Comparison of ENCODE assay signal across 22 cellular contexts in the genomic region with DNA sequence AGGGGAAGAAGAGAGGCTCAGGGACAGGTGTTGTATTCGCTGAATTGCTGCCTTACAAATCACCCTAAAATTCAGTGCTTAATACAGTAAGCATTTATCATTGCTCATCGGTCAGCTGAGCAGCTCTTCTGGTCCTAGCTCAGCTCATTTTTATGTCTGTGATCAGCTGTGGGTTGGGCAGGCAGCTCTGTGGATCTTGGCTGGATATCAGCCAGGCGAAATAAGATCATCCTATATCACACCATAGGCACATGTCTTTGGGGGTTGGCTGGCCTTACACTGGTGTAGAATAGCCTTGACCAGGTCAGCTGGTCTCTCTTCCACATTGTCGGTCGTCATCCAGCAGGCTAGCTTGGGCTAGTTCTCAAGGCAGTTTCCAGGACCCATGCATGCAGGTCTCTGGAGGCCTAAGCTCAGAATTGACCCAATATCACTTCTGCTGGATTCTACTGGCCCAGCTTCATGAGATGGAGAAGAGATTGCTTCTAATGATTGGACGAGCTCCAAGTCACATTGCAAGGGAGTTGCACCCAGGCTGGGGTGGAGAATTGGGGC.
"Had no signal": no experiment of that assay in that cellular context is flagged by ENCODE, and none has a peak within 500 bp of the region (broad histone marks: within the 10 kb centered on the region; RNA-seq: fewer than 3 reads in every experiment).

No MANE protein-coding gene starts in this region.

- H3K9me3 ChIP-seq: SJSA1 had no signal

- H3K27ac Mint-ChIP-seq: IgD-negative memory B cell had no signal

- H3K27me3 ChIP-seq: SJSA1 had no signal

- H3K4me3 Mint-ChIP-seq: IgD-negative memory B cell had no signal

- H3K27ac ChIP-seq: KMS-11, SJSA1, SK-N-MC had no signal

- H3K36me3 ChIP-seq: SJSA1 had no signal

- H3K9me3 Mint-ChIP-seq: IgD-negative memory B cell had no signal

- H3K9ac ChIP-seq: KMS-11 had no signal

- DNase-seq: Kasumi-1, MM.1S, NCI-H1105, NCI-H1417 treated with DMSO at 0.1 percent for 48 hours, NCI-H146, NCI-H1694 treated with DMSO at 0.1 percent for 48 hours, NCI-H1930, NCI-H2081, NCI-H2107, NCI-H2227 treated with DMSO at 0.1 percent for 48 hours, NCI-H524, NCI-H526 treated with DMSO at 0.1 percent for 48 hours, NCI-H748 treated with DMSO at 0.1 percent for 48 hours, Right ventricle myocardium superior, RPMI8226, SIG-M5 had no signal

- H3K4me3 ChIP-seq: K562, SJSA1, SK-N-MC had no signal

- ATAC-seq: HepG2, K562 had no signal

- H3K36me3 Mint-ChIP-seq: IgD-negative memory B cell had no signal

- H3K4me2 ChIP-seq: KMS-11 had no signal
